4 cellular contexts compared by ENCODE assay signal in genomic region chr16:6492742-6493141, GRCh38.
"Had no signal": no experiment of that assay in that cellular context is flagged by ENCODE, and none has a peak within 500 bp of the region (broad histone marks: within the 10 kb centered on the region; RNA-seq: fewer than 3 reads in every experiment).

No MANE protein-coding gene starts in this region.

- DNase-seq: H9, HCEC 1CT had no signal

- H3K4me3 ChIP-seq: GM23338 had no signal

- ATAC-seq: GM23338, HepG2 had no signal
